In genomic region chr6:11785953-11786579, GRCh38 we compare ENCODE assay signal across 8 cellular contexts. TPM values are rescaled to one million over a fixed set of nuclear protein-coding genes. Genes with fewer than 3 reads are reported as not detected.
DNase-seq lines count a peak whose midpoint lies in the region; ATAC-seq and TF ChIP-seq lines count a peak whose summit lies in the region.

No MANE protein-coding gene starts in this region.

- 0 out of 2 replicates have a peak overlapping the region, but pooled peaks have one; percentile 24 for H2AFZ ChIP-seq in Karpas-422 (ENCODE audit: low read length)

- no peak overlapping the region for H3K27ac ChIP-seq in Karpas-422 (ENCODE audit: low read length)
- peak overlapping the region; percentile 80 for H3K27ac ChIP-seq in colonic mucosa

- no peaks in the 10 kb centered on the region for H3K79me2 ChIP-seq in Karpas-422 (ENCODE audit: low read length)

- H3K4me3 ChIP-seq in Karpas-422 (ENCODE audit: low read length): no peak overlapping the region
- H3K4me3 ChIP-seq in colonic mucosa: peak overlapping the region; percentile 4
- H3K4me3 ChIP-seq in Caco-2 (ENCODE audit: low read depth, low read length): no peak overlapping the region

- no peaks in the 10 kb centered on the region for H3K27me3 Mint-ChIP-seq in Caco-2 (ENCODE audit: insufficient read depth, unreplicated experiment)

- H3K27me3 ChIP-seq in Karpas-422 (ENCODE audit: low read length) (no peaks in the 10 kb centered on the region), colonic mucosa (no peaks in the 10 kb centered on the region), Caco-2 (replicated peaks; ENCODE audit: control insufficient read depth, insufficient read depth, low read length) (no peaks in the 10 kb centered on the region)

- no peaks in the 10 kb centered on the region for H3K9me2 ChIP-seq in Karpas-422 (replicated peaks; ENCODE audit: insufficient read depth, low read length)

- POLR2A ChIA-PET in Caco-2 (lab: Charles Lee): no interaction called here

- intact Hi-C loops in colonic mucosa (cut with DNase I): no loop called here
- intact Hi-C loops in Caco-2 (cut with micrococcal nuclease; ENCODE audit: unreplicated experiment): no loop called here

- H3K4me2 ChIP-seq in Karpas-422 (ENCODE audit: low read depth, low read length, poor library complexity, severe bottlenecking): no peak overlapping the region

- no peak for TF ChIP-seq CTCF in GM13977 (IDR thresholded peaks at IDR 0.05; ENCODE audit: extremely low read depth, insufficient read depth, missing control alignments)
- TF ChIP-seq CTCF in colonic mucosa (IDR thresholded peaks at IDR 0.05): no peak
- no peak for TF ChIP-seq CTCF in Caco-2 (IDR thresholded peaks at IDR 0.05; ENCODE audit: insufficient read depth in 1 of 2, low read depth in 1 of 2, low read length in 1 of 2, severe bottlenecking in 1 of 2, unreplicated experiment in 1 of 2)

- in situ Hi-C loops in GM13977 (cut with MboI; ENCODE audit: low pct_unique_long_range_greater_than_20kb, low sequenced_read_pairs, unreplicated experiment): no loop called here

- H3K4me3 Mint-ChIP-seq in Caco-2 (ENCODE audit: unreplicated experiment): no peak overlapping the region

- CTCF ChIA-PET in Caco-2 (lab: Charles Lee): no interaction called here

- H3K9me3 ChIP-seq in Karpas-422 (ENCODE audit: low read length) (no peaks in the 10 kb centered on the region), colonic mucosa (no peaks in the 10 kb centered on the region), Caco-2 (no peaks in the 10 kb centered on the region)

- H3K4me1 Mint-ChIP-seq in Caco-2 (ENCODE audit: low read depth, unreplicated experiment): no peaks in the 10 kb centered on the region

- BruUV-seq in Caco-2 (replicated peaks; lab: Mats Ljungman, UMichigan): no TSS peak

- no peaks in the 10 kb centered on the region for H4K20me1 ChIP-seq in Karpas-422 (ENCODE audit: insufficient read depth, low read depth, low read length)

- H3K9ac ChIP-seq in Karpas-422 (ENCODE audit: low read length) (no peak overlapping the region), colonic mucosa (ENCODE audit: low read depth in 2 of 2, low read length in 2 of 2) (peak overlapping the region; percentile 48 to 53)

- peak; percentile 77 for ATAC-seq in GM21526 (IDR thresholded peaks at IDR 0.05; ENCODE audit: low FRiP score, unreplicated experiment)

- peak; percentile 86 for DNase-seq in GM13977 (ENCODE audit: low spot score)
- no peak for DNase-seq in Karpas-422
- peak; percentile 77 for DNase-seq in colonic mucosa
- DNase-seq in ecto neural progenitor cell (ENCODE audit: low spot score): no peak
- DNase-seq in Caco-2: no peak
- DNase-seq in NCI-H1436 (lab: John Stamatoyannopoulos, UW): no peak
- no peak for DNase-seq in NCI-H2171 (lab: John Stamatoyannopoulos, UW)

- H3K36me3 Mint-ChIP-seq in Caco-2 (ENCODE audit: insufficient read depth, unreplicated experiment): peaks cover 3% of the 10 kb centered on the region

- H3K4me1 ChIP-seq in Karpas-422 (ENCODE audit: low read length): no peaks in the 10 kb centered on the region; the same call in 1 of the 2 replicates
- H3K4me1 ChIP-seq in colonic mucosa: no peaks in the 10 kb centered on the region
- H3K4me1 ChIP-seq in Caco-2: no peaks in the 10 kb centered on the region

- peaks cover 11% of the 10 kb centered on the region for H3K9me3 Mint-ChIP-seq in Caco-2 (ENCODE audit: unreplicated experiment)

- H3K36me3 ChIP-seq in Karpas-422 (ENCODE audit: insufficient read depth, low read length): no peaks in the 10 kb centered on the region
- no peaks in the 10 kb centered on the region for H3K36me3 ChIP-seq in colonic mucosa
- no peaks in the 10 kb centered on the region for H3K36me3 ChIP-seq in Caco-2 (ENCODE audit: control insufficient read depth, insufficient read depth, low read length)

- no peak overlapping the region for H3K27ac Mint-ChIP-seq in Caco-2 (ENCODE audit: unreplicated experiment)

RNA-seq across cellular contexts. Expression of gene ADTRP, which starts 7.5 kb away (rescaled TPM):
- not detected in 2 replicates for total RNA-seq in Karpas-422 (2014; rRNA removed; shearing (Covaris generic); ENCODE audit: low replicate concordance)
- total RNA-seq in colonic mucosa (10 to 100 TPM; 56.6 to 79.9 TPM), Caco-2 (2022) (3.0 and 5.2 TPM in 2 replicates)

Comparison
In these comparisons a context has a peak if more than half of its experiments do, and no peak if none do; other contexts are left out.
1. DNase-seq: peak in GM13977 (single experiment) and colonic mucosa (single experiment); none in Karpas-422 (single experiment), ecto neural progenitor cell (single experiment), Caco-2 (0 of 2), NCI-H1436 (single experiment) and NCI-H2171 (single experiment).